In the genomic region with DNA sequence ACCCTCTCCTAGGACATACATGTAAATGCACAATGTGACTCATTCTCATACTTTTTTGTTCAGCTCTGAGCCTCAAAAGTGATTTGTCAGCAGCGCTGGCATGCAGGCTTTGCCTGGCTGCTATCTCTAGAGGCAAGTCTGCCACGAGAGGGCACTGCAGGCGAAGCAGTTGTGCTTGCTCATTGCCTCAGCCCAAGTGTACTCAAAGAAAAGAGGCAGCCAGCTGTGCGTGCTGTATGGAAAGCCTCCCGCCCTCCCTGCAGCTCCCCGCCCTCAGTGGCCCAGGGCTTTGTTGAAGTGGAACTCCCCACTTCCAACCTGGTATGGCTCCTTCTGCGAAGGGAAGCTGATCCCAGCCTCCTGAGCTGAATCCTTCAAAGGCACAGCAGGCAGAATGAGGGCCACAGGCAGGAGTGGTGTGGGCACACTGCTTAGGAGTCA, we compare ENCODE assay signal across 8 cellular contexts. TPM values are rescaled to one million over a fixed set of nuclear protein-coding genes. Genes with fewer than 3 reads are reported as not detected.
A peak's percentile ranks its signal among the peaks of the same experiment; 100 is the strongest.
DNase-seq lines count a peak whose midpoint lies in the region; ATAC-seq and TF ChIP-seq lines count a peak whose summit lies in the region.

No MANE protein-coding gene starts in this region.

- DNase-seq in DMS79 (lab: John Stamatoyannopoulos, UW) = peak; percentile 88
- DNase-seq in NCI-H2196 treated with DMSO at 0.1 percent for 48 hours (lab: John Stamatoyannopoulos, UW; ENCODE audit: unreplicated experiment) = peak; percentile 79
- peak; percentile 63 for DNase-seq in activated CD4-positive, CD25-positive, alpha-beta regulatory T cell treated with anti-CD3 and anti-CD28 coated beads, Interleukin-2, amount 50 U/mL, for 16 hours (ENCODE audit: low read depth, low spot score)
- DNase-seq in central memory CD4-positive, alpha-beta T cell = peak; percentile 26
- DNase-seq in kidney epithelial cell (ENCODE audit: low read depth) = peak; percentile 82
- peak; percentile 91 for DNase-seq in stimulated activated CD4-positive, alpha-beta T cell treated with anti-CD3 and anti-CD28 coated beads, Interleukin-15, amount 100 ng/mL, for 24 hours

- peak; percentile 69 for ATAC-seq in HG02852 (IDR thresholded peaks at IDR 0.05; ENCODE audit: unreplicated experiment)
- ATAC-seq in GM18873 (IDR thresholded peaks at IDR 0.05; ENCODE audit: low FRiP score, unreplicated experiment) = no peak

- H3K4me3 ChIP-seq in kidney epithelial cell (ENCODE audit: low read depth, low read length) = no peak overlapping the region

- H3K36me3 ChIP-seq in kidney epithelial cell (ENCODE audit: control insufficient read depth, insufficient read depth, low read length) = no peaks in the 10 kb centered on the region

- peak; percentile 97 for TF ChIP-seq CTCF in kidney epithelial cell (IDR thresholded peaks at IDR 0.05; ENCODE audit: insufficient read depth, low read length, poor library complexity, severe bottlenecking)

- H3K27me3 ChIP-seq in kidney epithelial cell (ENCODE audit: control insufficient read depth, insufficient read depth, low read length) = no peaks in the 10 kb centered on the region

RNA-seq across cellular contexts. Expression of a gene that starts 16.3 kb away (rescaled TPM):
- 32.6 and 35.5 TPM in 2 replicates for total RNA-seq in kidney epithelial cell

RNA-seq across cellular contexts. Expression of a gene that starts 16.5 kb away (rescaled TPM):
- total RNA-seq in kidney epithelial cell = 47.5 and 53.9 TPM in 2 replicates

RNA-seq across cellular contexts. Expression of a gene that starts 53.8 kb away (rescaled TPM):
- 15.9 and 18.3 TPM in 2 replicates for total RNA-seq in kidney epithelial cell

Comparison
In these comparisons a context has a peak if more than half of its experiments do, and no peak if none do; other contexts are left out.
1. DNase-seq: peak in every context shown above with its lines; median percentile 91 in stimulated activated CD4-positive, alpha-beta T cell treated with anti-CD3 and anti-CD28 coated beads, Interleukin-15, amount 100 ng/mL, for 24 hours; 88 in DMS79; 82 in kidney epithelial cell; 79 in NCI-H2196 treated with DMSO at 0.1 percent for 48 hours; 63 in activated CD4-positive, CD25-positive, alpha-beta regulatory T cell treated with anti-CD3 and anti-CD28 coated beads, Interleukin-2, amount 50 U/mL, for 16 hours; 26 in central memory CD4-positive, alpha-beta T cell.